13 cellular contexts compared by ENCODE assay signal in genomic region chrY:19574939-19575338, GRCh38.
"Had no signal": no experiment of that assay in that cellular context is flagged by ENCODE, and none has a peak within 500 bp of the region (broad histone marks: within the 10 kb centered on the region; RNA-seq: fewer than 3 reads in every experiment).

No MANE protein-coding gene starts in this region.

- DNase-seq: activated CD4-positive, alpha-beta T cell treated with anti-CD3 and anti-CD28 coated beads, Interleukin-2, amount 50 U/mL, for 4 hours; activated effector memory CD4-positive, alpha-beta T cell treated with anti-CD3 and anti-CD28 coated beads, Interleukin-2, amount 50 U/mL, for 16 hours; activated naive CD8-positive, alpha-beta T cell treated with anti-CD3 and anti-CD28 coated beads for 36 hours; activated T-cell treated with anti-CD3 and anti-CD28 coated beads, Interleukin-2, amount 50 U/mL, for 1 hour; brain microvascular endothelial cell; effector memory CD4-positive, alpha-beta T cell; heart left ventricle; naive thymus-derived CD4-positive, alpha-beta T cell; stimulated activated CD4-positive, alpha-beta T cell treated with anti-CD3 and anti-CD28 coated beads, Interleukin-4, amount 100 ng/mL, for 4 hours had no signal

- H3K27ac ChIP-seq: brain microvascular endothelial cell, heart left ventricle, parathyroid adenoma, tibial nerve had no signal

- H3K4me3 Mint-ChIP-seq: activated naive CD8-positive, alpha-beta T cell treated with anti-CD3 and anti-CD28 coated beads for 36 hours; WTC11 had no signal

- H3K79me2 ChIP-seq: parathyroid adenoma had no signal

- H3K4me1 ChIP-seq: parathyroid adenoma had no signal

- H3K27ac Mint-ChIP-seq: activated naive CD8-positive, alpha-beta T cell treated with anti-CD3 and anti-CD28 coated beads for 36 hours; WTC11 had no signal

- H3K9ac ChIP-seq: parathyroid adenoma had no signal

- H3K4me3 ChIP-seq: heart left ventricle, tibial nerve had no signal

- FAIRE-seq: frontal cortex had no signal

- H3K27me3 ChIP-seq: brain microvascular endothelial cell, heart left ventricle, tibial nerve had no signal

- H3K27me3 Mint-ChIP-seq: activated naive CD8-positive, alpha-beta T cell treated with anti-CD3 and anti-CD28 coated beads for 36 hours; naive thymus-derived CD4-positive, alpha-beta T cell had no signal

- H2AFZ ChIP-seq: parathyroid adenoma had no signal

- ATAC-seq: heart left ventricle; naive thymus-derived CD4-positive, alpha-beta T cell; WTC11 had no signal

- H3K9me3 Mint-ChIP-seq: activated naive CD8-positive, alpha-beta T cell treated with anti-CD3 and anti-CD28 coated beads for 36 hours; naive thymus-derived CD4-positive, alpha-beta T cell; WTC11 had no signal

- H3K9me3 ChIP-seq: heart left ventricle, tibial nerve had no signal

- H3K36me3 ChIP-seq: brain microvascular endothelial cell, heart left ventricle, tibial nerve had no signal
